Comparison of ENCODE assay signal across 8 cellular contexts in the genomic region with DNA sequence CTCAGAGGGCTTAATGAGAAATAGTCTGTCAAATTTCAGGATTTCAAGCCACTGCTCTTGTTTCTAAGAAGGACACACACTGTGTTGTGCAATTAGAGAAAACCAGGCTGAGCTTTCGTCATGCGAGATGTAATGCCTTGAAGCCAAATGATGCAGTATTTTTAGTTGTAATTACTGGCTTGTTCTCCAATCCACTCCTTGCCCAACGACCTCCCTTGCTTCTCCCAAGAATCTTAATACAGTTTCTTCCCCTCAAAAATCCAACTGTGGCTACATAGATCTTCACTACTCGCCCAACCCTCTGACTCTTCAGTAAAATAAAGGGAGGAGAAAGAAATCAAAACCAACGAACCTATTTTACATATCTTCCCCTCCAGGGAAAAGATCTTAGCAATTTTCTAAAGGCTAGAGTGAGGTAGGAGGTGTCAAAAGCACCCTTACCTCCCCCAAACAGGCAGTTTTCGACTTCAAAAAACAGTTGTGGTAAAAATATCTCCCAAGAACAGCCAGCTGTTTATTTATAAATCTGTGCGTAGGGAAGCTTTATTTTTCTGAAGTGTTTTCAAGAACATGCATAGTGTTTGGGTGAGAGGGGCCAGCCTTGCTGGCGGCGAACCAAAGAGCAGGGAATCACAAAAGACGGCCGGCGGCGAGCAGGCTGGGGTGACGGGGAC.
DNase-seq lines count a peak whose midpoint lies in the region.

No MANE protein-coding gene starts in this region.

- peak; percentile 6 for DNase-seq in NOMO-1 treated with dmso at 0.1 percent for 144 hours (lab: John Stamatoyannopoulos, UW; ENCODE audit: unreplicated experiment)
- DNase-seq in HPDE6-E6E7 (ENCODE audit: extremely low spot score) = no peak
- no peak for DNase-seq in T-helper 9 cell
- no peak for DNase-seq in NCI-H1092 (lab: John Stamatoyannopoulos, UW)
- DNase-seq in SW480 (ENCODE audit: low spot score) = no peak

- H3K4me1 ChIP-seq in ES-I3 (ENCODE audit: insufficient read depth, low read length) (peaks cover 11% of the 10 kb centered on the region), endocrine pancreas (ENCODE audit: control insufficient read depth, insufficient read depth, low read length) (peaks cover 7% of the 10 kb centered on the region), mucosa of stomach (ENCODE audit: control insufficient read depth, insufficient read depth, low read length) (peaks cover 10% of the 10 kb centered on the region)

- H3K9ac ChIP-seq in ES-I3 (ENCODE audit: low read depth, low read length) = peak overlapping the region; percentile 19; the same call in 1 of the 2 replicates
- peak overlapping the region; percentile 27 for H3K9ac ChIP-seq in endocrine pancreas (ENCODE audit: control insufficient read depth, insufficient read depth, low read length)
- H3K9ac ChIP-seq in mucosa of stomach (ENCODE audit: low read length) = peak overlapping the region; percentile 51

- H3K9me3 ChIP-seq in ES-I3 (ENCODE audit: control insufficient read depth, insufficient read depth, low read length) (no peaks in the 10 kb centered on the region), endocrine pancreas (ENCODE audit: control insufficient read depth, low read length) (no peaks in the 10 kb centered on the region), mucosa of stomach (ENCODE audit: control insufficient read depth, low read length) (no peaks in the 10 kb centered on the region)

- H3K4me3 ChIP-seq in endocrine pancreas (ENCODE audit: control insufficient read depth, insufficient read depth, low read length) (peak overlapping the region; percentile 57), mucosa of stomach (ENCODE audit: low read length) (peak overlapping the region; percentile 21)

- H3K27me3 ChIP-seq in endocrine pancreas (ENCODE audit: control insufficient read depth, insufficient read depth, low read length) = no peaks in the 10 kb centered on the region
- no peaks in the 10 kb centered on the region for H3K27me3 ChIP-seq in mucosa of stomach (ENCODE audit: control insufficient read depth, insufficient read depth, low read length)

- H3K36me3 ChIP-seq in ES-I3 (ENCODE audit: insufficient read depth, low read length) = no peaks in the 10 kb centered on the region
- H3K36me3 ChIP-seq in endocrine pancreas (ENCODE audit: control insufficient read depth, insufficient read depth, low read length) = no peaks in the 10 kb centered on the region
- H3K36me3 ChIP-seq in mucosa of stomach (ENCODE audit: control insufficient read depth, insufficient read depth, low read length) = no peaks in the 10 kb centered on the region
